In the genomic region with DNA sequence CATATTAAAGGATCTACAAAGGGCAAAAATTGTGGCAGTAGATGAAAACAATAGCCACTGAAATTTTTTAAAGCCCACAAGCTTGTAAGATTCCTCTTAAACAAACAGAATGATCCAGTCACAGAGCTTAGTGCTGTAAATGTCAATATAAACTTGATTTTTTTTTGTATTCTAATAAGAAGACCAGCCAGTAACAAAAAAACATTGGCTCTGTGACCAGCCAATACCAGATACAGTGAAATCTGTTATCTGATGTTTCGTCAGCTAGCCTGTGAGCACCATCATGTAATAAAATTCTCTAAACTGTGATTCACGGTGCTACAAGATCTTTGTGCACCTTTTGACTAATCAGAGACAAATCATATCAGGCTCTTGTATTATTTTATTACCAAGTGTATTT, we compare ENCODE assay signal across 9 cellular contexts.
A peak's percentile ranks its signal among the peaks of the same experiment; 100 is the strongest.
DNase-seq lines count a peak whose midpoint lies in the region; ATAC-seq and TF ChIP-seq lines count a peak whose summit lies in the region.
"Had no signal": no experiment of that assay in that cellular context is flagged by ENCODE, and none has a peak within 500 bp of the region (broad histone marks: within the 10 kb centered on the region; RNA-seq: fewer than 3 reads in every experiment).

No MANE protein-coding gene starts in this region.

- DNase-seq in NCI-H2196 (lab: John Stamatoyannopoulos, UW; ENCODE audit: unreplicated experiment), result peak; percentile 52
- DNase-seq in NCI-H2196 treated with DMSO at 0.1 percent for 48 hours (lab: John Stamatoyannopoulos, UW; ENCODE audit: unreplicated experiment), result no peak
- DNase-seq in dedifferentiated amniotic fluid mesenchymal stem cell (ENCODE audit: extremely low spot score), result peak; percentile 93
- DNase-seq in vagina (ENCODE audit: extremely low spot score in 2 of 2), result no peak
- no peak for DNase-seq in DMS53 (lab: John Stamatoyannopoulos, UW)
- DNase-seq in foreskin melanocyte, result no peak
- DNase-seq: BE2C had no signal

- no peaks in the 10 kb centered on the region for H3K27me3 ChIP-seq in mucosa of rectum (ENCODE audit: control insufficient read depth in 2 of 2, insufficient read depth in 2 of 2, low read length in 2 of 2)
- H3K27me3 ChIP-seq in vagina, result no peaks in the 10 kb centered on the region
- H3K27me3 ChIP-seq: BE2C had no signal

- H3K9me3 ChIP-seq in mucosa of rectum (ENCODE audit: control insufficient read depth in 2 of 2, low read length in 2 of 2), result no peaks in the 10 kb centered on the region
- no peaks in the 10 kb centered on the region for H3K9me3 ChIP-seq in vagina
- H3K9me3 ChIP-seq: BE2C had no signal

- peak overlapping the region in 1 of 2 donors; percentile 7 for H3K4me3 ChIP-seq in mucosa of rectum (ENCODE audit: low read length in 2 of 2)
- no peak overlapping the region for H3K4me3 ChIP-seq in vagina

- H3K27ac ChIP-seq in mucosa of rectum (ENCODE audit: low read depth in 2 of 2, low read length in 2 of 2) (peak overlapping the region; percentile 73 to 82), vagina (peak overlapping the region; percentile 81)

- H3K36me3 ChIP-seq in mucosa of rectum (ENCODE audit: control insufficient read depth in 2 of 2, insufficient read depth in 2 of 2, low read length in 2 of 2) (no peaks in the 10 kb centered on the region), vagina (no peaks in the 10 kb centered on the region)
- H3K36me3 ChIP-seq: BE2C had no signal

- peaks cover 11 to 34% of the 10 kb centered on the region in 2 donors for H3K4me1 ChIP-seq in mucosa of rectum (ENCODE audit: control insufficient read depth in 2 of 2, insufficient read depth in 2 of 2, low read length in 2 of 2)
- peaks cover 35% of the 10 kb centered on the region for H3K4me1 ChIP-seq in vagina

- TF ChIP-seq POLR2A in vagina (IDR thresholded peaks at IDR 0.05), result no peak

- no peak for ATAC-seq in GM19324 (IDR thresholded peaks at IDR 0.05; ENCODE audit: low FRiP score, unreplicated experiment)

- TF ChIP-seq CTCF in vagina (IDR thresholded peaks at IDR 0.05), result no peak

- H3K9ac ChIP-seq in mucosa of rectum (ENCODE audit: low read depth in 1 of 2, low read length in 2 of 2), result no peak overlapping the region

- intact Hi-C loops in vagina (cut with DNase I), result loop anchor here (10.0 kb wide), 1 partner anchor 97 kb away; no protein-coding TSS in a partner anchor

Comparison
In these comparisons a context has a peak if more than half of its experiments do, and no peak if none do; other contexts are left out.
1. DNase-seq: peak in NCI-H2196 (single experiment) and dedifferentiated amniotic fluid mesenchymal stem cell (single experiment); none in NCI-H2196 treated with DMSO at 0.1 percent for 48 hours (single experiment), vagina (0 of 2), DMS53 (single experiment) and foreskin melanocyte (single experiment).